In genomic region chr11:76041208-76041607, GRCh38 we compare ENCODE assay signal across 16 cellular contexts.
A peak's percentile ranks its signal among the peaks of the same experiment; 100 is the strongest.
DNase-seq lines count a peak whose midpoint lies in the region; ATAC-seq, FAIRE-seq and TF ChIP-seq lines count a peak whose summit lies in the region.
"Had no signal": no experiment of that assay in that cellular context is flagged by ENCODE, and none has a peak within 500 bp of the region (broad histone marks: within the 10 kb centered on the region; RNA-seq: fewer than 3 reads in every experiment).

No MANE protein-coding gene starts in this region.

- H3K4me1 ChIP-seq in RWPE2 (ENCODE audit: insufficient read depth, poor library complexity, severe bottlenecking) (peaks cover 10% of the 10 kb centered on the region), keratinocyte (ENCODE audit: control insufficient read depth, extremely low read depth, insufficient read depth, low read length) (peaks cover 10% of the 10 kb centered on the region)

- dilution Hi-C loops in keratinocyte (cut with MboI; ENCODE audit: extremely low pct_ligation_motif_present, low sequenced_read_pairs): loop anchor here (25.0 kb wide), 1 partner anchor 129 kb away; no protein-coding TSS in a partner anchor

- FAIRE-seq in HTR-8/SVneo (lab: Jason Lieb, UNC) (peak; percentile 73), keratinocyte (lab: Jason Lieb, UNC) (peak; percentile 20)

- H4K20me1 ChIP-seq in keratinocyte (ENCODE audit: control insufficient read depth, extremely low read depth, insufficient read depth, low read length): no peaks in the 10 kb centered on the region

- no peaks in the 10 kb centered on the region for H3K9me3 ChIP-seq in RWPE2 (ENCODE audit: severe bottlenecking)
- no peaks in the 10 kb centered on the region for H3K9me3 ChIP-seq in keratinocyte (ENCODE audit: control insufficient read depth, low read depth, low read length)

- no peak overlapping the region for H3K9ac ChIP-seq in keratinocyte (ENCODE audit: control insufficient read depth, extremely low read depth, insufficient read depth, low read length)
- H3K9ac ChIP-seq: GM23248 had no signal

- H3K4me3 ChIP-seq in RWPE2 (ENCODE audit: severe bottlenecking) (no peak overlapping the region), keratinocyte (ENCODE audit: control insufficient read depth in 2 of 3, extremely low read depth in 1 of 3, insufficient read depth in 2 of 3, low read depth in 1 of 3, low read length in 3 of 3) (no peak overlapping the region)
- H3K4me3 ChIP-seq: GM23248 had no signal

- ATAC-seq in RWPE2 (ENCODE audit: low read depth) (no peak), HG03571 (IDR thresholded peaks at IDR 0.05; ENCODE audit: unreplicated experiment) (no peak)

- no peaks in the 10 kb centered on the region for H3K36me3 ChIP-seq in RWPE2 (ENCODE audit: low read depth)
- H3K36me3 ChIP-seq in keratinocyte (ENCODE audit: control insufficient read depth in 2 of 2, extremely low read depth in 1 of 2, insufficient read depth in 2 of 2, low read length in 2 of 2): peaks cover 0 to 2% of the 10 kb centered on the region in 2 experiments

- H3K9me1 ChIP-seq in keratinocyte (ENCODE audit: control insufficient read depth, extremely low read depth, insufficient read depth, low read length): no peaks in the 10 kb centered on the region

- H3K27me3 ChIP-seq in RWPE2 (ENCODE audit: insufficient read depth, poor library complexity, severe bottlenecking): no peaks in the 10 kb centered on the region
- no peaks in the 10 kb centered on the region for H3K27me3 ChIP-seq in keratinocyte (ENCODE audit: control insufficient read depth, extremely low read depth, insufficient read depth, low read length)

- peak; percentile 13 for TF ChIP-seq CTCF in RWPE2 (IDR thresholded peaks at IDR 0.05; ENCODE audit: poor library complexity, severe bottlenecking)
- TF ChIP-seq CTCF in keratinocyte (optimal IDR thresholded peaks at IDR 0.05 in 1 of 3, IDR thresholded peaks at IDR 0.05 in 1 of 3, conservative IDR thresholded peaks at IDR 0.05 in 1 of 3; ENCODE audit: extremely low read depth in 1 of 3, insufficient read depth in 2 of 3, low read length in 3 of 3): peak in 1 of 3 experiments; percentile 19

- no peaks in the 10 kb centered on the region for H3K79me2 ChIP-seq in keratinocyte (ENCODE audit: control insufficient read depth, insufficient read depth, low read length)

- H3K27ac ChIP-seq in RWPE2 (ENCODE audit: poor library complexity, severe bottlenecking) (no peak overlapping the region), keratinocyte (ENCODE audit: control insufficient read depth, insufficient read depth, low read length) (no peak overlapping the region)
- H3K27ac ChIP-seq: GM23248 had no signal

- DNase-seq in ELR (ENCODE audit: low read depth) (peak; percentile 2), HTR-8/SVneo (ENCODE audit: insufficient read length, low spot score) (no peak), RWPE2 (ENCODE audit: low spot score) (no peak), keratinocyte (ENCODE audit: low read depth, low spot score) (no peak), NOMO-1 treated with dmso at 0.1 percent for 144 hours (lab: John Stamatoyannopoulos, UW; ENCODE audit: unreplicated experiment) (no peak), AML-193 (lab: John Stamatoyannopoulos, UW) (no peak), midbrain (lab: John Stamatoyannopoulos, UW) (no peak)
- DNase-seq: ACHN, GM23248, NCI-H1092, NCI-H187, NCI-H2171, NCI-H446 treated with DMSO at 0.1 percent for 48 hours, RPMI8226, T-helper 2 cell had no signal

- H3K4me2 ChIP-seq in keratinocyte (ENCODE audit: control insufficient read depth, extremely low read depth, insufficient read depth, low read depth, low read length): no peak overlapping the region

- no peak overlapping the region for H2AFZ ChIP-seq in keratinocyte (ENCODE audit: control insufficient read depth, low read length)
- H2AFZ ChIP-seq: GM23248 had no signal
